ENCODE assay signal across 11 cellular contexts in the genomic region with DNA sequence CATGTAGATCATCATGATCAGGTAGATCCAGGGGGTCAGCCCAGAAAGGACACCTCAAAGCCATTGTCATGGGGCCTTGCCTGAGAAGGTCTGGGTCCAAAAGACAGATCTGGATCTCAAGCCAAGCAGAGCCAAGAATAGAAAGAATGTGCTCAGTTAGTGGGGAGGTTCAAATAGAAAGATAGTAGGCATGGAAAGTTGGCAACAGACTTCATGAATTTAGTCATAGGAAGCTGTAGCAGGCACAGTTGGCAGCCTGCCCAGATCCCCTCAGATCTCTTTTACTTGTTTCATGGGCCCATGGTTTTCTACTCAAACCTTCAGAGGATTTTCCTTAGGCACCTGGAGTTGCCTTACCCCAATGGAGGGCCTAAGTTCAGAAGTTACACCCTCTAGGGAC.
A peak's percentile ranks its signal among the peaks of the same experiment; 100 is the strongest.
DNase-seq lines count a peak whose midpoint lies in the region; FAIRE-seq and TF ChIP-seq lines count a peak whose summit lies in the region.
"Had no signal": no experiment of that assay in that cellular context is flagged by ENCODE, and none has a peak within 500 bp of the region (broad histone marks: within the 10 kb centered on the region; RNA-seq: fewer than 3 reads in every experiment).

No MANE protein-coding gene starts in this region.

- CTCF ChIA-PET in AG04450 (lab: Charles Lee), result no interaction called here

- H3K27ac ChIP-seq in AG04450 (ENCODE audit: low read depth, low read length), result no peak overlapping the region

- TF ChIP-seq CTCF in AG04450 (IDR thresholded peaks at IDR 0.05; ENCODE audit: low read depth, low read length) (no peak), fibroblast of the aortic adventitia (IDR thresholded peaks at IDR 0.05; ENCODE audit: insufficient read depth, low read length) (no peak)

- H3K4me3 ChIP-seq in AG04450 (ENCODE audit: low read depth, low read length), result no peak overlapping the region
- no peak overlapping the region for H3K4me3 ChIP-seq in fibroblast of the aortic adventitia (ENCODE audit: low read depth, low read length)

- FAIRE-seq in RCC 7860 (lab: Jason Lieb, UNC), result peak; percentile 58

- POLR2A ChIA-PET in AG04450 (lab: Yijun Ruan, JAX), result no interaction called here

- no peaks in the 10 kb centered on the region for H3K9me3 ChIP-seq in AG04450 (ENCODE audit: control insufficient read depth, insufficient read depth, low read length)

- H3K27me3 ChIP-seq in AG04450 (ENCODE audit: control insufficient read depth, insufficient read depth, low read length), result no peaks in the 10 kb centered on the region

- peak; percentile 3 for DNase-seq in AG04450 (ENCODE audit: low read depth, low spot score)
- peak; percentile 52 for DNase-seq in HS-27A (ENCODE audit: low read depth)
- DNase-seq in RCC 7860 (ENCODE audit: low spot score), result peak; percentile 58
- DNase-seq in fibroblast of the aortic adventitia (ENCODE audit: low read depth), result peak; percentile 80
- DNase-seq in pons (ENCODE audit: low spot score), result no peak
- no peak for DNase-seq in Kasumi-1 (lab: John Stamatoyannopoulos, UW)
- no peak for DNase-seq in epidermal melanocyte (ENCODE audit: insufficient read length, low spot score)
- DNase-seq in effector CD8-positive, alpha-beta T cell (lab: John Stamatoyannopoulos, UW), result no peak
- DNase-seq: activated CD4-positive, alpha-beta T cell treated with anti-CD3 and anti-CD28 coated beads, Interleukin-2, amount 10 ng/mL, durations not matched to agents 7 days and 5 days; CD4-positive, CD25-positive, alpha-beta regulatory T cell; naive B cell had no signal

Comparison
In these comparisons a context has a peak if more than half of its experiments do, and no peak if none do; other contexts are left out.
1. DNase-seq: peak in AG04450 (single experiment), HS-27A (single experiment), RCC 7860 (single experiment) and fibroblast of the aortic adventitia (single experiment); none in pons (single experiment), Kasumi-1 (0 of 2), epidermal melanocyte (single experiment) and effector CD8-positive, alpha-beta T cell (single experiment).